Comparison of ENCODE assay signal across 6 cellular contexts in the genomic region with DNA sequence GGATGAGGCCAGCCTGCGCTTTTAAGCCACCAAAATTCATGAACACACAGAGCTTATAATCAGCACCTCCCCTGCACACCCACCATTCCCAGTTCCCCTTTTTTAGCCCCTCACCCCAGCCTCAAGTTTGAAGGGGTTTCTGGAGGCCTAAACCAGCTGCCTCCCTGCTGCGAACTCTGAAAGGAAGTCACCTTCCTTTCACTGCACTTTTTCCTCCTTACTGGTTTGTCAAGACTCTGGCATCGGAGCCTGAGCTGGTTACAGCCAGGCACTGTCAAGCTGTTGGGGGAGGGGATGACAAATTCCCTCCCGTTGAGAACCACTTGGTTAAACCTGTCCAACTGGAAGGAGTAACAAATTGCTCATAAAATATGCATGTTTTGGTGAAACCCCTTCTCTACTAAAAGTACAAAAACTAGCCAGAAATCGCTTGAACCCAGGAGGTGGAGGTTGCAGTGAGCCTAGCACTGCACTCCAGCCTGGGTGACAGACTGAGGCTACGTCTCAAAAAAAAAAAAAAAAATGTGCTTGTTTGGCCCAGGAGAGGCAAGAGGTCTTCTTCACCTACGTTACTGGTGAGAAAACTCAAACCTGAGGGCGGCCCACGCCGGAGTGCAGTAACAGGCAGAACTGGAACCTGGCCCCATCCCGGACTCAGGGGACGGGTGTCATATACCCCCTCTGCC. TPM values are rescaled to one million over a fixed set of nuclear protein-coding genes. Genes with fewer than 3 reads are reported as not detected.
DNase-seq lines count a peak whose midpoint lies in the region; ATAC-seq and TF ChIP-seq lines count a peak whose summit lies in the region.

No MANE protein-coding gene starts in this region.

- H3F3A ChIP-seq in DOHH2 (ENCODE audit: control insufficient read depth, insufficient read depth): peaks cover 19% of the 10 kb centered on the region

- H3K4me2 ChIP-seq in DOHH2 (ENCODE audit: low read length): peak overlapping the region; percentile 95

- H3K9me3 ChIP-seq in DOHH2 (ENCODE audit: control insufficient read depth, insufficient read depth, low read length) (no peaks in the 10 kb centered on the region), ascending aorta (no peaks in the 10 kb centered on the region)

- H3K9me3 Mint-ChIP-seq in naive thymus-derived CD8-positive, alpha-beta T cell: no peaks in the 10 kb centered on the region

- H3K27ac Mint-ChIP-seq in naive thymus-derived CD8-positive, alpha-beta T cell: peak overlapping the region; percentile 60 to 94 (median 87)

- H3K79me2 ChIP-seq in DOHH2 (ENCODE audit: control insufficient read depth, low read length): peaks cover 40% of the 10 kb centered on the region

- peaks cover 6% of the 10 kb centered on the region for H3K36me3 ChIP-seq in DOHH2 (ENCODE audit: control insufficient read depth, low read length)
- H3K36me3 ChIP-seq in ascending aorta: no peaks in the 10 kb centered on the region

- TF ChIP-seq CTCF in DOHH2 (IDR thresholded peaks at IDR 0.05; ENCODE audit: low read depth, low read length, poor library complexity, severe bottlenecking): no peak
- no peak for TF ChIP-seq CTCF in ascending aorta (IDR thresholded peaks at IDR 0.05)

- DNase-seq in ascending aorta (ENCODE audit: low spot score in 2 of 2) (peak in 1 of 2 donors; percentile 84), 8988T (no peak)
- no peak for DNase-seq in naive thymus-derived CD8-positive, alpha-beta T cell

- peak; percentile 2 for ATAC-seq in HG03108 (IDR thresholded peaks at IDR 0.05; ENCODE audit: unreplicated experiment)
- ATAC-seq in naive thymus-derived CD8-positive, alpha-beta T cell: peak in 1 of 2 donors; percentile 1
- no peak for ATAC-seq in GM18867 (IDR thresholded peaks at IDR 0.05; ENCODE audit: unreplicated experiment)

- no peaks in the 10 kb centered on the region for H3K9me2 ChIP-seq in DOHH2 (replicated peaks; ENCODE audit: control insufficient read depth, low read length)

- H3K27me3 Mint-ChIP-seq in naive thymus-derived CD8-positive, alpha-beta T cell: no peaks in the 10 kb centered on the region

- peaks cover 12 to 50% (median 32%) of the 10 kb centered on the region in 4 donors for H3K4me1 Mint-ChIP-seq in naive thymus-derived CD8-positive, alpha-beta T cell

- H3K36me3 Mint-ChIP-seq in naive thymus-derived CD8-positive, alpha-beta T cell: no peaks in the 10 kb centered on the region

- H3K4me1 ChIP-seq in DOHH2 (ENCODE audit: control insufficient read depth, low read length) (peaks cover 31% of the 10 kb centered on the region), ascending aorta (peaks cover 8 to 13% of the 10 kb centered on the region in 2 donors)

- H3K4me3 ChIP-seq in DOHH2 (ENCODE audit: low read length) (peak overlapping the region; percentile 90), ascending aorta (peak overlapping the region in 1 of 2 donors; percentile 73)

- peak overlapping the region; percentile 59 for H3K27ac ChIP-seq in DOHH2 (ENCODE audit: low read depth, low read length)
- peak overlapping the region; percentile 66 to 81 for H3K27ac ChIP-seq in ascending aorta

- H4K20me1 ChIP-seq in DOHH2 (ENCODE audit: control insufficient read depth, insufficient read depth, low read depth, low read length): no peaks in the 10 kb centered on the region; the same call in 1 of the 2 replicates

- POLR2A ChIA-PET in naive thymus-derived CD8-positive, alpha-beta T cell (lab: Charles Lee): interaction anchor here (0.6 to 2.2 kb wide), 10 partner anchors 7 to 630 kb away, joined by 3 to 9 read pairs (median 6); partner anchors contain the start of gene ABHD17A

- peak overlapping the region in 6 of 10 donors; percentile 23 to 85 (median 64) for H3K4me3 Mint-ChIP-seq in naive thymus-derived CD8-positive, alpha-beta T cell

- no peaks in the 10 kb centered on the region for H3K27me3 ChIP-seq in DOHH2 (ENCODE audit: control insufficient read depth, low read length)
- H3K27me3 ChIP-seq in ascending aorta: no peaks in the 10 kb centered on the region

- intact Hi-C loops in ascending aorta (cut with DNase I): loop anchor here (1.0 to 10.0 kb wide), 3 partner anchors 20 to 110 kb away; partner anchors contain the start of genes ABHD17A and BTBD2

RNA-seq across cellular contexts. Expression of gene ADAT3, which starts 0.7 kb away (rescaled TPM):
- 18.4 TPM for total RNA-seq in ascending aorta
- total RNA-seq in naive thymus-derived CD8-positive, alpha-beta T cell: 1 to 10 TPM; 4.2 to 4.5 TPM
- 1 to 10 TPM; 1.9 to 3.6 (median 3.6) TPM for polyA plus RNA-seq in naive thymus-derived CD8-positive, alpha-beta T cell

RNA-seq across cellular contexts. Expression of gene SCAMP4, which starts 0.7 kb away (rescaled TPM):
- 322 TPM for total RNA-seq in ascending aorta
- 10 to 100 TPM; 20.7 to 23.4 TPM for total RNA-seq in naive thymus-derived CD8-positive, alpha-beta T cell
- polyA plus RNA-seq in naive thymus-derived CD8-positive, alpha-beta T cell: 10 to 100 TPM; 12.1 to 15.5 (median 12.5) TPM

RNA-seq across cellular contexts. Expression of gene ABHD17A, which starts 19.2 kb away (rescaled TPM):
- total RNA-seq in ascending aorta: 278 TPM
- total RNA-seq in naive thymus-derived CD8-positive, alpha-beta T cell: 100 to 1,000 TPM; 106 to 109 TPM
- polyA plus RNA-seq in naive thymus-derived CD8-positive, alpha-beta T cell: 100 to 1,000 TPM; 153 to 207 (median 155) TPM

RNA-seq across cellular contexts. Expression of gene CSNK1G2, which starts 36.4 kb away (rescaled TPM):
- total RNA-seq in ascending aorta: 79.6 TPM
- 100 to 1,000 TPM; 168 to 175 TPM for total RNA-seq in naive thymus-derived CD8-positive, alpha-beta T cell
- 10 to 100 TPM; 25.4 to 67.6 (median 26.4) TPM for polyA plus RNA-seq in naive thymus-derived CD8-positive, alpha-beta T cell

RNA-seq across cellular contexts. Expression of gene KLF16, which starts 41.1 kb away (rescaled TPM):
- 15.2 TPM for total RNA-seq in ascending aorta
- total RNA-seq in naive thymus-derived CD8-positive, alpha-beta T cell: 10 to 100 TPM; 18.5 to 19.9 TPM
- under 1 TPM; 0.23 to 0.84 (median 0.36) TPM for polyA plus RNA-seq in naive thymus-derived CD8-positive, alpha-beta T cell

Comparison
In these comparisons a context has a peak if more than half of its experiments do, and no peak if none do; other contexts are left out.
1. RNA of gene SCAMP4, which starts 0.7 kb away (total RNA-seq): 322 TPM in ascending aorta (single experiment); 20.7 to 23.4 TPM in naive thymus-derived CD8-positive, alpha-beta T cell; every median in the first group is over 10 times any median in the second.